In the genomic region with DNA sequence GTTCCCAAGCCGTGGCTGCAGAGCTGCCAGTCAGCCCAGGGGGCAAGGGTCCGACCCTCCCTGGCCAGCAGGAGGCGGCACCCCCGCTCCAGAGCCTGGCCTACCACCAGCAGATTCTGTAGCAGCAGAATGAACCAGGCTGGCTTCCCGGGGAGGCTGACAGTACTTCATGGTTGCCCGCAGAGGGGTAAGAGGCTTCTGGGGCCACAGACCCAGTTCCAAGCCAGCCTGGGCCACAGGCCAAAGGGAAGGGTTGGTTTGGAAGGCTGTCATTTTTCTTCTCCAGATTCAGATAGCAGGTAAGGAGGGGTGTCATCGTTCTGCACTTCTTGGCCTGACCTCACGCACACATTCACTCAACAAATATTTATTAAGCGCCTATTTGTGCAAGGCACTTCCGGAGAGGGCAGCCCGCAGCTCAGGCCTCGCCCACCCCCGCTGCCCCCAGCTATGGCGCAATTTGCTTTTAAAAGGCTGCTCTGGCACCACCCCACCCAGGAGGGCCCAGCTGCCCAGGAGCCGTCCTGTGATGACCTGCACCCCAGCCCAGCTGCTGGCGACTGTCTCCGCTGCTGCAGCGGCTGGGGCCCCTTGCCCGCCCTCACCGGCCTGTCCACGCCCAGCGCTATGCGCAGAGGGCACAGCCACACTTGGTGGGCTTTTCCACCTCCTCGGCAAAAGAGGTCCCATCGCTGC, we compare ENCODE assay signal across 2 cellular contexts.
TF ChIP-seq lines count a peak whose summit lies in the region.

No MANE protein-coding gene starts in this region.

TF ChIP-seq in IMR-90, 13 proteins besides CTCF, POLR2A, EP300 and RAD21:
- TF ChIP-seq SMC3 (IDR thresholded peaks at IDR 0.05; ENCODE audit: low read depth, low read length) (no peak), CEBPB (IDR thresholded peaks at IDR 0.05; ENCODE audit: low read depth, low read length) (0 out of 2 replicates have a peak, but pooled peaks have one; percentile 4)

TF ChIP-seq in GM12878, 131 proteins besides CTCF, POLR2A, EP300 and RAD21:
- TF ChIP-seq GABPA (IDR thresholded peaks at IDR 0.05; ENCODE audit: low read depth) (no peak), MTA3 (IDR thresholded peaks at IDR 0.05; ENCODE audit: borderline replicate concordance, low read length) (no peak), KDM1A (IDR thresholded peaks at IDR 0.05; ENCODE audit: borderline replicate concordance) (no peak), ZZZ3 (IDR thresholded peaks at IDR 0.05; ENCODE audit: control insufficient read depth, insufficient read length, low read depth) (no peak), NFXL1 (IDR thresholded peaks at IDR 0.05; ENCODE audit: borderline replicate concordance) (no peak), SUPT20H (IDR thresholded peaks at IDR 0.05; ENCODE audit: borderline replicate concordance, control insufficient read depth, low read depth, low read length) (no peak), PAX5 (IDR thresholded peaks at IDR 0.05; ENCODE audit: borderline replicate concordance, low read depth, low read length) (no peak), TARDBP (IDR thresholded peaks at IDR 0.05; ENCODE audit: borderline replicate concordance) (no peak), MEF2A (IDR thresholded peaks at IDR 0.05; ENCODE audit: insufficient read depth, low read depth, low read length) (no peak), IRF4 (IDR thresholded peaks at IDR 0.05; ENCODE audit: low read depth, low read length) (no peak), RCOR1 (conservative IDR thresholded peaks at IDR 0.05; ENCODE audit: low read depth, low read length) (no peak), TCF7 (IDR thresholded peaks at IDR 0.05; ENCODE audit: borderline replicate concordance) (no peak)
- TF ChIP-seq, protein P1, sequence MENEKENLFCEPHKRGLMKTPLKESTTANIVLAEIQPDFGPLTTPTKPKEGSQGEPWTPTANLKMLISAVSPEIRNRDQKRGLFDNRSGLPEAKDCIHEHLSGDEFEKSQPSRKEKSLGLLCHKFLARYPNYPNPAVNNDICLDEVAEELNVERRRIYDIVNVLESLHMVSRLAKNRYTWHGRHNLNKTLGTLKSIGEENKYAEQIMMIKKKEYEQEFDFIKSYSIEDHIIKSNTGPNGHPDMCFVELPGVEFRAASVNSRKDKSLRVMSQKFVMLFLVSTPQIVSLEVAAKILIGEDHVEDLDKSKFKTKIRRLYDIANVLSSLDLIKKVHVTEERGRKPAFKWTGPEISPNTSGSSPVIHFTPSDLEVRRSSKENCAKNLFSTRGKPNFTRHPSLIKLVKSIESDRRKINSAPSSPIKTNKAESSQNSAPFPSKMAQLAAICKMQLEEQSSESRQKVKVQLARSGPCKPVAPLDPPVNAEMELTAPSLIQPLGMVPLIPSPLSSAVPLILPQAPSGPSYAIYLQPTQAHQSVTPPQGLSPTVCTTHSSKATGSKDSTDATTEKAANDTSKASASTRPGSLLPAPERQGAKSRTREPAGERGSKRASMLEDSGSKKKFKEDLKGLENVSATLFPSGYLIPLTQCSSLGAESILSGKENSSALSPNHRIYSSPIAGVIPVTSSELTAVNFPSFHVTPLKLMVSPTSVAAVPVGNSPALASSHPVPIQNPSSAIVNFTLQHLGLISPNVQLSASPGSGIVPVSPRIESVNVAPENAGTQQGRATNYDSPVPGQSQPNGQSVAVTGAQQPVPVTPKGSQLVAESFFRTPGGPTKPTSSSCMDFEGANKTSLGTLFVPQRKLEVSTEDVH (IDR thresholded peaks at IDR 0.05; ENCODE audit: low read depth, partially characterized antibody): no peak
- TF ChIP-seq, protein P2, sequence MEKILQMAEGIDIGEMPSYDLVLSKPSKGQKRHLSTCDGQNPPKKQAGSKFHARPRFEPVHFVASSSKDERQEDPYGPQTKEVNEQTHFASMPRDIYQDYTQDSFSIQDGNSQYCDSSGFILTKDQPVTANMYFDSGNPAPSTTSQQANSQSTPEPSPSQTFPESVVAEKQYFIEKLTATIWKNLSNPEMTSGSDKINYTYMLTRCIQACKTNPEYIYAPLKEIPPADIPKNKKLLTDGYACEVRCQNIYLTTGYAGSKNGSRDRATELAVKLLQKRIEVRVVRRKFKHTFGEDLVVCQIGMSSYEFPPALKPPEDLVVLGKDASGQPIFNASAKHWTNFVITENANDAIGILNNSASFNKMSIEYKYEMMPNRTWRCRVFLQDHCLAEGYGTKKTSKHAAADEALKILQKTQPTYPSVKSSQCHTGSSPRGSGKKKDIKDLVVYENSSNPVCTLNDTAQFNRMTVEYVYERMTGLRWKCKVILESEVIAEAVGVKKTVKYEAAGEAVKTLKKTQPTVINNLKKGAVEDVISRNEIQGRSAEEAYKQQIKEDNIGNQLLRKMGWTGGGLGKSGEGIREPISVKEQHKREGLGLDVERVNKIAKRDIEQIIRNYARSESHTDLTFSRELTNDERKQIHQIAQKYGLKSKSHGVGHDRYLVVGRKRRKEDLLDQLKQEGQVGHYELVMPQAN (conservative IDR thresholded peaks at IDR 0.05): no peak
- TF ChIP-seq, protein P3, sequence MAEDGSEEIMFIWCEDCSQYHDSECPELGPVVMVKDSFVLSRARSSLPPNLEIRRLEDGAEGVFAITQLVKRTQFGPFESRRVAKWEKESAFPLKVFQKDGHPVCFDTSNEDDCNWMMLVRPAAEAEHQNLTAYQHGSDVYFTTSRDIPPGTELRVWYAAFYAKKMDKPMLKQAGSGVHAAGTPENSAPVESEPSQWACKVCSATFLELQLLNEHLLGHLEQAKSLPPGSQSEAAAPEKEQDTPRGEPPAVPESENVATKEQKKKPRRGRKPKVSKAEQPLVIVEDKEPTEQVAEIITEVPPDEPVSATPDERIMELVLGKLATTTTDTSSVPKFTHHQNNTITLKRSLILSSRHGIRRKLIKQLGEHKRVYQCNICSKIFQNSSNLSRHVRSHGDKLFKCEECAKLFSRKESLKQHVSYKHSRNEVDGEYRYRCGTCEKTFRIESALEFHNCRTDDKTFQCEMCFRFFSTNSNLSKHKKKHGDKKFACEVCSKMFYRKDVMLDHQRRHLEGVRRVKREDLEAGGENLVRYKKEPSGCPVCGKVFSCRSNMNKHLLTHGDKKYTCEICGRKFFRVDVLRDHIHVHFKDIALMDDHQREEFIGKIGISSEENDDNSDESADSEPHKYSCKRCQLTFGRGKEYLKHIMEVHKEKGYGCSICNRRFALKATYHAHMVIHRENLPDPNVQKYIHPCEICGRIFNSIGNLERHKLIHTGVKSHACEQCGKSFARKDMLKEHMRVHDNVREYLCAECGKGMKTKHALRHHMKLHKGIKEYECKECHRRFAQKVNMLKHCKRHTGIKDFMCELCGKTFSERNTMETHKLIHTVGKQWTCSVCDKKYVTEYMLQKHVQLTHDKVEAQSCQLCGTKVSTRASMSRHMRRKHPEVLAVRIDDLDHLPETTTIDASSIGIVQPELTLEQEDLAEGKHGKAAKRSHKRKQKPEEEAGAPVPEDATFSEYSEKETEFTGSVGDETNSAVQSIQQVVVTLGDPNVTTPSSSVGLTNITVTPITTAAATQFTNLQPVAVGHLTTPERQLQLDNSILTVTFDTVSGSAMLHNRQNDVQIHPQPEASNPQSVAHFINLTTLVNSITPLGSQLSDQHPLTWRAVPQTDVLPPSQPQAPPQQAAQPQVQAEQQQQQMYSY (CRISPR knock-in tag; IDR thresholded peaks at IDR 0.05): no peak
- TF ChIP-seq, protein P4, sequence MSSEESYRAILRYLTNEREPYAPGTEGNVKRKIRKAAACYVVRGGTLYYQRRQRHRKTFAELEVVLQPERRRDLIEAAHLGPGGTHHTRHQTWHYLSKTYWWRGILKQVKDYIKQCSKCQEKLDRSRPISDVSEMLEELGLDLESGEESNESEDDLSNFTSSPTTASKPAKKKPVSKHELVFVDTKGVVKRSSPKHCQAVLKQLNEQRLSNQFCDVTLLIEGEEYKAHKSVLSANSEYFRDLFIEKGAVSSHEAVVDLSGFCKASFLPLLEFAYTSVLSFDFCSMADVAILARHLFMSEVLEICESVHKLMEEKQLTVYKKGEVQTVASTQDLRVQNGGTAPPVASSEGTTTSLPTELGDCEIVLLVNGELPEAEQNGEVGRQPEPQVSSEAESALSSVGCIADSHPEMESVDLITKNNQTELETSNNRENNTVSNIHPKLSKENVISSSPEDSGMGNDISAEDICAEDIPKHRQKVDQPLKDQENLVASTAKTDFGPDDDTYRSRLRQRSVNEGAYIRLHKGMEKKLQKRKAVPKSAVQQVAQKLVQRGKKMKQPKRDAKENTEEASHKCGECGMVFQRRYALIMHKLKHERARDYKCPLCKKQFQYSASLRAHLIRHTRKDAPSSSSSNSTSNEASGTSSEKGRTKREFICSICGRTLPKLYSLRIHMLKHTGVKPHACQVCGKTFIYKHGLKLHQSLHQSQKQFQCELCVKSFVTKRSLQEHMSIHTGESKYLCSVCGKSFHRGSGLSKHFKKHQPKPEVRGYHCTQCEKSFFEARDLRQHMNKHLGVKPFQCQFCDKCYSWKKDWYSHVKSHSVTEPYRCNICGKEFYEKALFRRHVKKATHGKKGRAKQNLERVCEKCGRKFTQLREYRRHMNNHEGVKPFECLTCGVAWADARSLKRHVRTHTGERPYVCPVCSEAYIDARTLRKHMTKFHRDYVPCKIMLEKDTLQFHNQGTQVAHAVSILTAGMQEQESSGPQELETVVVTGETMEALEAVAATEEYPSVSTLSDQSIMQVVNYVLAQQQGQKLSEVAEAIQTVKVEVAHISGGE (CRISPR knock-in tag; IDR thresholded peaks at IDR 0.05): no peak
- TF ChIP-seq, protein P5, sequence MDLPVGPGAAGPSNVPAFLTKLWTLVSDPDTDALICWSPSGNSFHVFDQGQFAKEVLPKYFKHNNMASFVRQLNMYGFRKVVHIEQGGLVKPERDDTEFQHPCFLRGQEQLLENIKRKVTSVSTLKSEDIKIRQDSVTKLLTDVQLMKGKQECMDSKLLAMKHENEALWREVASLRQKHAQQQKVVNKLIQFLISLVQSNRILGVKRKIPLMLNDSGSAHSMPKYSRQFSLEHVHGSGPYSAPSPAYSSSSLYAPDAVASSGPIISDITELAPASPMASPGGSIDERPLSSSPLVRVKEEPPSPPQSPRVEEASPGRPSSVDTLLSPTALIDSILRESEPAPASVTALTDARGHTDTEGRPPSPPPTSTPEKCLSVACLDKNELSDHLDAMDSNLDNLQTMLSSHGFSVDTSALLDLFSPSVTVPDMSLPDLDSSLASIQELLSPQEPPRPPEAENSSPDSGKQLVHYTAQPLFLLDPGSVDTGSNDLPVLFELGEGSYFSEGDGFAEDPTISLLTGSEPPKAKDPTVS (IDR thresholded peaks at IDR 0.05; ENCODE audit: low read depth, low read length): no peak
